18 cellular contexts compared by ENCODE assay signal in the genomic region with DNA sequence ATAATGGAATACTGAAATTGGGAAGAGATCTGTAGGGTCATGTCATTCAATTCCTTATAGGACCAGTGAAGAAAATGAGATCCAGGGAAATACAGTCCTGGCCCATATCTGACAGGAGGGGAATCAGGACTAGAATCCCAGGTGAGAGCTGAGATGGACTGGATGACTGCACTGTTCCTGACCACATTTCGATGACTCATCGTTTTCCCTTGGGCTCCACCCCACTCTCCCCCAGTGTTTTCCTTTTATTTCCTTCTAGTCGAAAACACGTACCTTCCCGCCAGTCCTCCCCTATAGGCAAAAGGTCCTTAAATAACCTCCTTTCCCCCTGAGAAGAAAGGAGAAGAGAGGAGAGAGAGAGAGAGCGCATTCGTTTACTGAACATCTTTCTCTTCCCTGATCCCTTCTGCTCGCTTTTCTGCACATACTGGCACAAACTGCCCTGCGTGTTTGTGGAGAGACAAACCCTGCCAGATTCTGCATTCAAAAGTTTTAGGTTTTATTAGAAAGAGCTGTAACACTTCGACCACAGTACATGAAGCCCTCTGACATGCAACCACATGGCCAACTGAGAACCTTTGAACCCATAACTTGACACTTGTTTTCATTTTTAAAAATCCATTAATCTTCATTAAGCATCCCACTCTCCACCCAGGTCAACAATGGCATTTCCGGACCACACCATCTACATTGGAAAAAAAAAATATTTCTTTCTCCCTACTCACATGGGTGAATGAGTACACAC.
DNase-seq lines count a peak whose midpoint lies in the region; TF ChIP-seq lines count a peak whose summit lies in the region.
"Had no signal": no experiment of that assay in that cellular context is flagged by ENCODE, and none has a peak within 500 bp of the region (broad histone marks: within the 10 kb centered on the region; RNA-seq: fewer than 3 reads in every experiment).

No MANE protein-coding gene starts in this region.

- H3K27me3 ChIP-seq in breast epithelium: no peaks in the 10 kb centered on the region
- H3K27me3 ChIP-seq in vagina: no peaks in the 10 kb centered on the region

- DNase-seq in MCF 10A (ENCODE audit: unreplicated experiment) (peak; percentile 76), breast epithelium (ENCODE audit: low spot score in 2 of 2) (no peak), SK-N-DZ (ENCODE audit: low spot score) (peak; percentile 7), fibroblast of villous mesenchyme (ENCODE audit: low read depth) (peak; percentile 81), vagina (ENCODE audit: extremely low spot score in 2 of 2) (no peak), inferior parietal cortex (ENCODE audit: extremely low spot score) (no peak)
- no peak for DNase-seq in activated T-helper 2 cell treated with anti-CD3 and anti-CD28 coated beads, Interferon-gamma antibody, Interleukin-2, Interleukin-4, amounts not matched to agents 10 μg/mL and 5 μg/mL and 100 μg/mL, durations not matched to agents 14 hours and 24 hours and 36 hours (ENCODE audit: low spot score)
- no peak for DNase-seq in activated effector memory CD4-positive, alpha-beta T cell treated with Interleukin-2 at 50 U/mL for 16 hours
- DNase-seq: 8988T; activated CD4-positive, alpha-beta memory T cell treated with anti-CD3 and anti-CD28 coated beads for 36 hours; activated effector memory CD4-positive, alpha-beta T cell treated with anti-CD3 and anti-CD28 coated beads, Interleukin-2, amount 50 U/mL, for 16 hours; cerebellar nuclear complex; NCI-H510A treated with DMSO at 0.1 percent for 48 hours; T-helper 9 cell had no signal

- H3K27ac ChIP-seq in breast epithelium (no peak overlapping the region), vagina (peak overlapping the region; percentile 41)
- H3K27ac ChIP-seq: epithelial cell of prostate had no signal

- H3K4me3 ChIP-seq in breast epithelium: no peak overlapping the region
- no peak overlapping the region for H3K4me3 ChIP-seq in fibroblast of villous mesenchyme (ENCODE audit: low read depth, low read length)
- H3K4me3 ChIP-seq in vagina: no peak overlapping the region

- H3K4me3 Mint-ChIP-seq in MCF 10A (ENCODE audit: unreplicated experiment): no peak overlapping the region
- H3K4me3 Mint-ChIP-seq in activated T-helper 2 cell treated with anti-CD3 and anti-CD28 coated beads, Interferon-gamma antibody, Interleukin-2, Interleukin-4, amounts not matched to agents 10 μg/mL and 5 μg/mL and 100 μg/mL, durations not matched to agents 14 hours and 24 hours and 36 hours (ENCODE audit: low read depth): no peak overlapping the region
- H3K4me3 Mint-ChIP-seq: activated CD4-positive, alpha-beta memory T cell treated with anti-CD3 and anti-CD28 coated beads for 36 hours; H9; type B pancreatic cell had no signal

- CTCF ChIA-PET in MCF 10A (lab: Yijun Ruan, JAX): interaction anchor here (0.6 to 1.5 kb wide), 7 partner anchors 10 to 655 kb away, joined by 3 to 7 read pairs (median 5); no protein-coding TSS in a partner anchor

- POLR2A ChIA-PET in MCF 10A (lab: Yijun Ruan, JAX): interaction anchor here (1.2 kb wide), 1 partner anchor 11 kb away, joined by 4 read pairs; no protein-coding TSS in a partner anchor

- TF ChIP-seq CTCF in MCF 10A (IDR thresholded peaks at IDR 0.05; ENCODE audit: unreplicated experiment) (no peak), breast epithelium (IDR thresholded peaks at IDR 0.05) (no peak), fibroblast of villous mesenchyme (IDR thresholded peaks at IDR 0.05; ENCODE audit: insufficient read depth, low read depth, low read length) (no peak), vagina (IDR thresholded peaks at IDR 0.05) (no peak)

- no TSS peak for BruUV-seq in MCF 10A (replicated peaks; lab: Mats Ljungman, UMichigan)

- H3K27me3 Mint-ChIP-seq in MCF 10A (ENCODE audit: insufficient read depth, unreplicated experiment): no peaks in the 10 kb centered on the region
- no peaks in the 10 kb centered on the region for H3K27me3 Mint-ChIP-seq in activated T-helper 2 cell treated with anti-CD3 and anti-CD28 coated beads, Interferon-gamma antibody, Interleukin-2, Interleukin-4, amounts not matched to agents 10 μg/mL and 5 μg/mL and 100 μg/mL, durations not matched to agents 14 hours and 24 hours and 36 hours (ENCODE audit: low read depth)
- H3K27me3 Mint-ChIP-seq: activated CD4-positive, alpha-beta memory T cell treated with anti-CD3 and anti-CD28 coated beads for 36 hours; progenitor cell of endocrine pancreas; type B pancreatic cell had no signal

- peaks cover 19% of the 10 kb centered on the region for H3K4me1 Mint-ChIP-seq in MCF 10A (ENCODE audit: insufficient read depth, unreplicated experiment)
- no peaks in the 10 kb centered on the region for H3K4me1 Mint-ChIP-seq in activated T-helper 2 cell treated with anti-CD3 and anti-CD28 coated beads, Interferon-gamma antibody, Interleukin-2, Interleukin-4, amounts not matched to agents 10 μg/mL and 5 μg/mL and 100 μg/mL, durations not matched to agents 14 hours and 24 hours and 36 hours (ENCODE audit: low read depth)

- peak overlapping the region; percentile 80 for H3K27ac Mint-ChIP-seq in MCF 10A (ENCODE audit: low read depth, unreplicated experiment)
- H3K27ac Mint-ChIP-seq in activated T-helper 2 cell treated with anti-CD3 and anti-CD28 coated beads, Interferon-gamma antibody, Interleukin-2, Interleukin-4, amounts not matched to agents 10 μg/mL and 5 μg/mL and 100 μg/mL, durations not matched to agents 14 hours and 24 hours and 36 hours: no peak overlapping the region
- H3K27ac Mint-ChIP-seq: activated CD4-positive, alpha-beta memory T cell treated with anti-CD3 and anti-CD28 coated beads for 36 hours; H9; progenitor cell of endocrine pancreas; type B pancreatic cell had no signal

- no peaks in the 10 kb centered on the region for H3K9me3 Mint-ChIP-seq in MCF 10A (ENCODE audit: unreplicated experiment)
- H3K9me3 Mint-ChIP-seq in activated T-helper 2 cell treated with anti-CD3 and anti-CD28 coated beads, Interferon-gamma antibody, Interleukin-2, Interleukin-4, amounts not matched to agents 10 μg/mL and 5 μg/mL and 100 μg/mL, durations not matched to agents 14 hours and 24 hours and 36 hours: no peaks in the 10 kb centered on the region
- H3K9me3 Mint-ChIP-seq: activated CD4-positive, alpha-beta memory T cell treated with anti-CD3 and anti-CD28 coated beads for 36 hours; H9; type B pancreatic cell had no signal

- H3K9me3 ChIP-seq in breast epithelium (no peaks in the 10 kb centered on the region), vagina (no peaks in the 10 kb centered on the region)

- TF ChIP-seq POLR2A in breast epithelium (IDR thresholded peaks at IDR 0.05) (no peak), vagina (IDR thresholded peaks at IDR 0.05) (no peak)

- intact Hi-C loops in MCF 10A (cut with micrococcal nuclease) (no loop called here), breast epithelium (cut with DNase I; ENCODE audit: low total_unique reads) (loop anchor here (5.0 kb wide), 1 partner anchor 257 kb away; no protein-coding TSS in a partner anchor), vagina (cut with DNase I) (no loop called here)
- intact Hi-C loops in activated T-helper 2 cell treated with anti-CD3 and anti-CD28 coated beads, Interferon-gamma antibody, Interleukin-2, Interleukin-4, amounts not matched to agents 10 μg/mL and 5 μg/mL and 100 μg/mL, durations not matched to agents 14 hours and 24 hours and 36 hours (cut with micrococcal nuclease): no loop called here

- H3K4me1 ChIP-seq in breast epithelium: no peaks in the 10 kb centered on the region
- H3K4me1 ChIP-seq in vagina: peaks cover 11% of the 10 kb centered on the region

- H3K36me3 ChIP-seq in breast epithelium (no peaks in the 10 kb centered on the region), vagina (no peaks in the 10 kb centered on the region)

- H3K36me3 Mint-ChIP-seq in MCF 10A (ENCODE audit: insufficient read depth, unreplicated experiment): no peaks in the 10 kb centered on the region
- H3K36me3 Mint-ChIP-seq in activated T-helper 2 cell treated with anti-CD3 and anti-CD28 coated beads, Interferon-gamma antibody, Interleukin-2, Interleukin-4, amounts not matched to agents 10 μg/mL and 5 μg/mL and 100 μg/mL, durations not matched to agents 14 hours and 24 hours and 36 hours (ENCODE audit: low read depth): no peaks in the 10 kb centered on the region
- H3K36me3 Mint-ChIP-seq: activated CD4-positive, alpha-beta memory T cell treated with anti-CD3 and anti-CD28 coated beads for 36 hours; type B pancreatic cell had no signal

Comparison
In these comparisons a context has a peak if more than half of its experiments do, and no peak if none do; other contexts are left out.
1. DNase-seq: peak in MCF 10A (single experiment), SK-N-DZ (single experiment) and fibroblast of villous mesenchyme (single experiment); none in breast epithelium (0 of 2), vagina (0 of 2), inferior parietal cortex (single experiment), activated T-helper 2 cell treated with anti-CD3 and anti-CD28 coated beads, Interferon-gamma antibody, Interleukin-2, Interleukin-4, amounts not matched to agents 10 μg/mL and 5 μg/mL and 100 μg/mL, durations not matched to agents 14 hours and 24 hours and 36 hours (single experiment) and activated effector memory CD4-positive, alpha-beta T cell treated with Interleukin-2 at 50 U/mL for 16 hours (single experiment).